8 cellular contexts compared by ENCODE assay signal in genomic region chr2:172693037-172693436, GRCh38. TPM values are rescaled to one million over a fixed set of nuclear protein-coding genes. Genes with fewer than 3 reads are reported as not detected.
DNase-seq lines count a peak whose midpoint lies in the region; ATAC-seq and TF ChIP-seq lines count a peak whose summit lies in the region.

No MANE protein-coding gene starts in this region.

- DNase-seq in A673 (ENCODE audit: low spot score): peak; percentile 71
- DNase-seq in HCEC 1CT: peak; percentile 97
- DNase-seq in UCSD-AML1 (lab: John Stamatoyannopoulos, UW; ENCODE audit: unreplicated experiment): peak; percentile 19
- peak; percentile 97 for DNase-seq in fibroblast of the aortic adventitia (ENCODE audit: low read depth)
- peak; percentile 59 for DNase-seq in smooth muscle cell of the brain vasculature (ENCODE audit: low read depth, low spot score)
- DNase-seq in T-helper 9 cell: no peak

- H3K9me3 ChIP-seq in A673 (ENCODE audit: low read depth, low read length, poor library complexity, severe bottlenecking): no peaks in the 10 kb centered on the region

- CTCF ChIA-PET in A673 (lab: Charles Lee): no interaction called here

- no peak for ATAC-seq in HG02763 (IDR thresholded peaks at IDR 0.05; ENCODE audit: unreplicated experiment)
- ATAC-seq in HG03097 (IDR thresholded peaks at IDR 0.05; ENCODE audit: low FRiP score, unreplicated experiment): no peak

- no peak overlapping the region for H3K4me3 ChIP-seq in A673 (ENCODE audit: low read depth, low read length, poor library complexity, severe bottlenecking)
- H3K4me3 ChIP-seq in fibroblast of the aortic adventitia (ENCODE audit: low read depth, low read length): no peak overlapping the region

- POLR2A ChIA-PET in A673 (lab: Charles Lee; ENCODE audit: low non-redundant PET): interaction anchor here (0.5 kb wide), 1 partner anchor 97 kb away, joined by 3 read pairs; no protein-coding TSS in a partner anchor

- H3K27ac ChIP-seq in A673 (ENCODE audit: low read depth, low read length, poor library complexity, severe bottlenecking): no peak overlapping the region

- no peak for TF ChIP-seq CTCF in A673 (conservative IDR thresholded peaks at IDR 0.05; ENCODE audit: low read depth, low read length)
- no peak for TF ChIP-seq CTCF in fibroblast of the aortic adventitia (IDR thresholded peaks at IDR 0.05; ENCODE audit: insufficient read depth, low read length)

- no peaks in the 10 kb centered on the region for H3K27me3 ChIP-seq in A673 (replicated peaks; ENCODE audit: insufficient read depth, low read depth, low read length, poor library complexity)

- H3K4me1 ChIP-seq in A673 (ENCODE audit: insufficient read depth, low read length, poor library complexity, severe bottlenecking): peaks cover 3% of the 10 kb centered on the region

- intact Hi-C loops in A673 (cut with micrococcal nuclease; ENCODE audit: unreplicated experiment): no loop called here

- no TSS peak for BruUV-seq in A673 (replicated peaks; lab: Mats Ljungman, UMichigan)

- H3K36me3 ChIP-seq in A673 (ENCODE audit: insufficient read depth, low read length, poor library complexity, severe bottlenecking): no peaks in the 10 kb centered on the region

RNA-seq across cellular contexts. Expression of gene RAPGEF4, which starts 42.6 kb away (rescaled TPM):
- total RNA-seq in A673 (2021) (0.26 and 0.96 TPM in 2 replicates), fibroblast of the aortic adventitia (ENCODE audit: low replicate concordance) (1.3 and 54.4 TPM in 2 replicates)
